ENCODE assay signal across 18 cellular contexts in genomic region chr5:147522435-147522834, GRCh38. TPM values are rescaled to one million over a fixed set of nuclear protein-coding genes. Genes with fewer than 3 reads are reported as not detected.
A peak's percentile ranks its signal among the peaks of the same experiment; 100 is the strongest.
DNase-seq lines count a peak whose midpoint lies in the region; ATAC-seq and TF ChIP-seq lines count a peak whose summit lies in the region.
"Had no signal": no experiment of that assay in that cellular context is flagged by ENCODE, and none has a peak within 500 bp of the region (broad histone marks: within the 10 kb centered on the region; RNA-seq: fewer than 3 reads in every experiment).

No MANE protein-coding gene starts in this region.

- H3K27ac Mint-ChIP-seq in neural progenitor cell, result peak overlapping the region; percentile 26
- H3K27ac Mint-ChIP-seq in activated CD4-positive, alpha-beta T cell treated with anti-CD3 and anti-CD28 coated beads, Interleukin-2, amount 10 ng/mL, durations not matched to agents 24 days and 14 days, result no peak overlapping the region
- H3K27ac Mint-ChIP-seq: nephron progenitor cell; stimulated activated effector memory CD8-positive, alpha-beta T cell treated with anti-CD3 and anti-CD28 coated beads, Interleukin-12 subunit alpha, Interleukin-12 subunit beta, amount 100 ng/mL, for 72 hours had no signal

- H4K20me1 ChIP-seq in neural progenitor cell (ENCODE audit: low read depth), result no peaks in the 10 kb centered on the region

- no peak overlapping the region for H2AFZ ChIP-seq in neural progenitor cell (replicated peaks)

- H3K4me3 ChIP-seq in neural progenitor cell, result no peak overlapping the region
- H3K4me3 ChIP-seq: ascending aorta, K562, lung, sigmoid colon, SK-N-MC, vagina had no signal

- H3K4me3 Mint-ChIP-seq in neural progenitor cell, result no peak overlapping the region
- H3K4me3 Mint-ChIP-seq in activated CD4-positive, alpha-beta T cell treated with anti-CD3 and anti-CD28 coated beads, Interleukin-2, amount 10 ng/mL, durations not matched to agents 24 days and 14 days, result no peak overlapping the region
- H3K4me3 Mint-ChIP-seq: nephron progenitor cell; stimulated activated effector memory CD8-positive, alpha-beta T cell treated with anti-CD3 and anti-CD28 coated beads, Interleukin-12 subunit alpha, Interleukin-12 subunit beta, amount 100 ng/mL, for 72 hours had no signal

- no peaks in the 10 kb centered on the region for H3K36me3 ChIP-seq in neural progenitor cell
- H3K36me3 ChIP-seq: ascending aorta, sigmoid colon, vagina had no signal

- H3K4me1 ChIP-seq in neural progenitor cell, result peaks cover 28% of the 10 kb centered on the region
- H3K4me1 ChIP-seq: ascending aorta, sigmoid colon, vagina had no signal

- no peak for TF ChIP-seq CTCF in neural progenitor cell (IDR thresholded peaks at IDR 0.05)

- DNase-seq in NCI-H2081 (lab: John Stamatoyannopoulos, UW), result peak; percentile 25 to 71
- no peak for DNase-seq in NCI-H2081 treated with DMSO at 0.1 percent for 48 hours (lab: John Stamatoyannopoulos, UW)
- DNase-seq in NCI-H345 (lab: John Stamatoyannopoulos, UW), result peak; percentile 72
- DNase-seq in astrocyte of the hippocampus (ENCODE audit: low read depth, low spot score), result peak; percentile 41
- peak; percentile 74 for DNase-seq in neural progenitor cell (ENCODE audit: low spot score)
- no peak for DNase-seq in amniotic stem cell (lab: John Stamatoyannopoulos, UW)
- no peak for DNase-seq in activated CD4-positive, alpha-beta T cell treated with anti-CD3 and anti-CD28 coated beads, Interleukin-2, amount 10 ng/mL, durations not matched to agents 24 days and 14 days
- DNase-seq: NCI-H1436 treated with DMSO at 0.1 percent for 48 hours; nephron progenitor cell; sigmoid colon; stimulated activated CD4-positive, alpha-beta T cell treated with anti-CD3 and anti-CD28 coated beads, Interleukin-4, amount 100 ng/mL, for 24 hours had no signal

- peaks cover 40% of the 10 kb centered on the region for H3F3A ChIP-seq in neural progenitor cell (ENCODE audit: low read depth)

- no peaks in the 10 kb centered on the region for H3K27me3 Mint-ChIP-seq in neural progenitor cell (ENCODE audit: insufficient read depth, low read depth)
- no peaks in the 10 kb centered on the region for H3K27me3 Mint-ChIP-seq in activated CD4-positive, alpha-beta T cell treated with anti-CD3 and anti-CD28 coated beads, Interleukin-2, amount 10 ng/mL, durations not matched to agents 24 days and 14 days

- H3K9me3 Mint-ChIP-seq in neural progenitor cell, result no peaks in the 10 kb centered on the region
- no peaks in the 10 kb centered on the region for H3K9me3 Mint-ChIP-seq in activated CD4-positive, alpha-beta T cell treated with anti-CD3 and anti-CD28 coated beads, Interleukin-2, amount 10 ng/mL, durations not matched to agents 24 days and 14 days
- H3K9me3 Mint-ChIP-seq: nephron progenitor cell; stimulated activated effector memory CD8-positive, alpha-beta T cell treated with anti-CD3 and anti-CD28 coated beads, Interleukin-12 subunit alpha, Interleukin-12 subunit beta, amount 100 ng/mL, for 72 hours had no signal

- H3K27ac ChIP-seq in neural progenitor cell, result peak overlapping the region; percentile 32
- H3K27ac ChIP-seq: ascending aorta, sigmoid colon, SK-N-MC, vagina had no signal

- no peaks in the 10 kb centered on the region for H3K9me3 ChIP-seq in neural progenitor cell (ENCODE audit: low read depth)
- H3K9me3 ChIP-seq: ascending aorta, sigmoid colon, vagina had no signal

- H3K4me2 ChIP-seq in neural progenitor cell, result peak overlapping the region; percentile 65

- H3K9ac ChIP-seq in neural progenitor cell, result no peak overlapping the region

- peaks cover 35% of the 10 kb centered on the region for H3K4me1 Mint-ChIP-seq in neural progenitor cell
- no peaks in the 10 kb centered on the region for H3K4me1 Mint-ChIP-seq in activated CD4-positive, alpha-beta T cell treated with anti-CD3 and anti-CD28 coated beads, Interleukin-2, amount 10 ng/mL, durations not matched to agents 24 days and 14 days
- H3K4me1 Mint-ChIP-seq: nephron progenitor cell; stimulated activated effector memory CD8-positive, alpha-beta T cell treated with anti-CD3 and anti-CD28 coated beads, Interleukin-12 subunit alpha, Interleukin-12 subunit beta, amount 100 ng/mL, for 72 hours had no signal

- intact Hi-C loops in activated CD4-positive, alpha-beta T cell treated with anti-CD3 and anti-CD28 coated beads, Interleukin-2, amount 10 ng/mL, durations not matched to agents 24 days and 14 days (cut with micrococcal nuclease), result no loop called here

- no peak for ATAC-seq in GM19455 (IDR thresholded peaks at IDR 0.05; ENCODE audit: unreplicated experiment)
- ATAC-seq: K562; stimulated activated effector memory CD8-positive, alpha-beta T cell treated with anti-CD3 and anti-CD28 coated beads, Interleukin-12 subunit alpha, Interleukin-12 subunit beta, amount 100 ng/mL, for 72 hours had no signal

- H3K27me3 ChIP-seq in neural progenitor cell, result no peaks in the 10 kb centered on the region
- H3K27me3 ChIP-seq: ascending aorta, sigmoid colon, vagina had no signal

- H3K36me3 Mint-ChIP-seq in neural progenitor cell, result no peaks in the 10 kb centered on the region
- no peaks in the 10 kb centered on the region for H3K36me3 Mint-ChIP-seq in activated CD4-positive, alpha-beta T cell treated with anti-CD3 and anti-CD28 coated beads, Interleukin-2, amount 10 ng/mL, durations not matched to agents 24 days and 14 days (ENCODE audit: low read depth)
- H3K36me3 Mint-ChIP-seq: stimulated activated effector memory CD8-positive, alpha-beta T cell treated with anti-CD3 and anti-CD28 coated beads, Interleukin-12 subunit alpha, Interleukin-12 subunit beta, amount 100 ng/mL, for 72 hours had no signal

- no peaks in the 10 kb centered on the region for H3K79me2 ChIP-seq in neural progenitor cell (ENCODE audit: low read depth)

RNA-seq across cellular contexts. Expression of gene DPYSL3, which starts 12.6 kb away (rescaled TPM):
- total RNA-seq in neural progenitor cell (ENCODE audit: low replicate concordance), result 414 and 462 TPM in 2 replicates
- total RNA-seq in activated CD4-positive, alpha-beta T cell treated with anti-CD3 and anti-CD28 coated beads, Interleukin-2, amount 10 ng/mL, durations not matched to agents 24 days and 14 days, result 0.14 and 0.40 TPM in 2 replicates

Comparison
In these comparisons a context has a peak if more than half of its experiments do, and no peak if none do; other contexts are left out.
1. DNase-seq: peak in NCI-H2081 (2 of 2), NCI-H345 (single experiment), astrocyte of the hippocampus (single experiment) and neural progenitor cell (single experiment); none in NCI-H2081 treated with DMSO at 0.1 percent for 48 hours (single experiment), amniotic stem cell (single experiment) and activated CD4-positive, alpha-beta T cell treated with anti-CD3 and anti-CD28 coated beads, Interleukin-2, amount 10 ng/mL, durations not matched to agents 24 days and 14 days (single experiment).
2. RNA of gene DPYSL3, which starts 12.6 kb away (total RNA-seq): 414 to 462 TPM in neural progenitor cell; 0.14 to 0.40 TPM in activated CD4-positive, alpha-beta T cell treated with anti-CD3 and anti-CD28 coated beads, Interleukin-2, amount 10 ng/mL, durations not matched to agents 24 days and 14 days; every median in the first group is over 100 times any median in the second.